Comparison of ENCODE assay signal across 2 cellular contexts in the genomic region with DNA sequence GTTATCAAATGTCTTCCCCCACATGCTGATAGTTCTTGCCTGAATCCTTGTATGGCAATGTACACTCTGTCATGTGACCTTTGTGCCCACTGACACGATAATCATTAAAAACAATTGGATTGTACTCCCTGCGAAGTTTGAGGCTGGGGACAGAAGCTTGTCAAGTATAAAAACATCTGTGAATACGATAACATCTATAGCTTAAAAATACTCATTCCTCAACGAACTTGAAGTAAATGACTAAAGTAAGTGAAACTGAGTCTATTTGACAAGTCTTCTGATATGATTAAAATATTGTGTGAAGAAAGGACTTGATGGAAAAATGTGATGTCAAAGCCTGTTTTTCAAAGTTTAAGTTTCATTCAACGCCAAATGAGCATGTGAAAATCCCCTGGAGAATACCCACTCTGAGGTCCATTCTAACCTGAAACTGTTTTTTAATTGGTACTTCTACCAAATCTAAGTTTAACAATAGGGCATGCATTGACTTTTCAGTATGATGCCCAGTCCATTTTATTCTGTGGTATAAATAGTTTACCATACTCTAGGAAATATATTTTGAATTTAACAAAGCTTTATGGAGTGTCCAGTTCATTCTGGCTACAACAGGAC.
TF ChIP-seq lines count a peak whose summit lies in the region.

No MANE protein-coding gene starts in this region.

TF ChIP-seq in GM12878, 131 proteins besides CTCF, POLR2A, EP300 and RAD21 (continued from another document):
- TF ChIP-seq NFIC (IDR thresholded peaks at IDR 0.05; ENCODE audit: low read depth, low read length): peak; percentile 53; the same call in 1 of the 2 replicates
- TF ChIP-seq BCL11A (IDR thresholded peaks at IDR 0.05; ENCODE audit: low read depth, low read length): peak; percentile 65
- peak; percentile 81; the same call in 1 of the 2 replicates for TF ChIP-seq MTA2 (IDR thresholded peaks at IDR 0.05; ENCODE audit: low read depth)
- TF ChIP-seq SRF (IDR thresholded peaks at IDR 0.05; ENCODE audit: low read depth in 2 of 2, low read length in 2 of 2): 0 out of 4 replicates have a peak, but pooled peaks of 1 of the 2 experiments have one; percentile 60
- TF ChIP-seq, protein P1, sequence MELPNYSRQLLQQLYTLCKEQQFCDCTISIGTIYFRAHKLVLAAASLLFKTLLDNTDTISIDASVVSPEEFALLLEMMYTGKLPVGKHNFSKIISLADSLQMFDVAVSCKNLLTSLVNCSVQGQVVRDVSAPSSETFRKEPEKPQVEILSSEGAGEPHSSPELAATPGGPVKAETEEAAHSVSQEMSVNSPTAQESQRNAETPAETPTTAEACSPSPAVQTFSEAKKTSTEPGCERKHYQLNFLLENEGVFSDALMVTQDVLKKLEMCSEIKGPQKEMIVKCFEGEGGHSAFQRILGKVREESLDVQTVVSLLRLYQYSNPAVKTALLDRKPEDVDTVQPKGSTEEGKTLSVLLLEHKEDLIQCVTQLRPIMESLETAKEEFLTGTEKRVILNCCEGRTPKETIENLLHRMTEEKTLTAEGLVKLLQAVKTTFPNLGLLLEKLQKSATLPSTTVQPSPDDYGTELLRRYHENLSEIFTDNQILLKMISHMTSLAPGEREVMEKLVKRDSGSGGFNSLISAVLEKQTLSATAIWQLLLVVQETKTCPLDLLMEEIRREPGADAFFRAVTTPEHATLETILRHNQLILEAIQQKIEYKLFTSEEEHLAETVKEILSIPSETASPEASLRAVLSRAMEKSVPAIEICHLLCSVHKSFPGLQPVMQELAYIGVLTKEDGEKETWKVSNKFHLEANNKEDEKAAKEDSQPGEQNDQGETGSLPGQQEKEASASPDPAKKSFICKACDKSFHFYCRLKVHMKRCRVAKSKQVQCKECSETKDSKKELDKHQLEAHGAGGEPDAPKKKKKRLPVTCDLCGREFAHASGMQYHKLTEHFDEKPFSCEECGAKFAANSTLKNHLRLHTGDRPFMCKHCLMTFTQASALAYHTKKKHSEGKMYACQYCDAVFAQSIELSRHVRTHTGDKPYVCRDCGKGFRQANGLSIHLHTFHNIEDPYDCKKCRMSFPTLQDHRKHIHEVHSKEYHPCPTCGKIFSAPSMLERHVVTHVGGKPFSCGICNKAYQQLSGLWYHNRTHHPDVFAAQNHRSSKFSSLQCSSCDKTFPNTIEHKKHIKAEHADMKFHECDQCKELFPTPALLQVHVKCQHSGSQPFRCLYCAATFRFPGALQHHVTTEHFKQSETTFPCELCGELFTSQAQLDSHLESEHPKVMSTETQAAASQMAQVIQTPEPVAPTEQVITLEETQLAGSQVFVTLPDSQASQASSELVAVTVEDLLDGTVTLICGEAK (IDR thresholded peaks at IDR 0.05; ENCODE audit: borderline replicate concordance): peak; percentile 60; the same call in 1 of the 2 replicates
- TF ChIP-seq, protein P2, sequence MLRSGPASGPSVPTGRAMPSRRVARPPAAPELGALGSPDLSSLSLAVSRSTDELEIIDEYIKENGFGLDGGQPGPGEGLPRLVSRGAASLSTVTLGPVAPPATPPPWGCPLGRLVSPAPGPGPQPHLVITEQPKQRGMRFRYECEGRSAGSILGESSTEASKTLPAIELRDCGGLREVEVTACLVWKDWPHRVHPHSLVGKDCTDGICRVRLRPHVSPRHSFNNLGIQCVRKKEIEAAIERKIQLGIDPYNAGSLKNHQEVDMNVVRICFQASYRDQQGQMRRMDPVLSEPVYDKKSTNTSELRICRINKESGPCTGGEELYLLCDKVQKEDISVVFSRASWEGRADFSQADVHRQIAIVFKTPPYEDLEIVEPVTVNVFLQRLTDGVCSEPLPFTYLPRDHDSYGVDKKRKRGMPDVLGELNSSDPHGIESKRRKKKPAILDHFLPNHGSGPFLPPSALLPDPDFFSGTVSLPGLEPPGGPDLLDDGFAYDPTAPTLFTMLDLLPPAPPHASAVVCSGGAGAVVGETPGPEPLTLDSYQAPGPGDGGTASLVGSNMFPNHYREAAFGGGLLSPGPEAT (IDR thresholded peaks at IDR 0.05; ENCODE audit: low read depth): peak; percentile 22; the same call in 1 of the 2 replicates
- TF ChIP-seq MEF2B (IDR thresholded peaks at IDR 0.05; ENCODE audit: partially characterized antibody, poor library complexity, severe bottlenecking): peak; percentile 84
- TF ChIP-seq, protein P3, sequence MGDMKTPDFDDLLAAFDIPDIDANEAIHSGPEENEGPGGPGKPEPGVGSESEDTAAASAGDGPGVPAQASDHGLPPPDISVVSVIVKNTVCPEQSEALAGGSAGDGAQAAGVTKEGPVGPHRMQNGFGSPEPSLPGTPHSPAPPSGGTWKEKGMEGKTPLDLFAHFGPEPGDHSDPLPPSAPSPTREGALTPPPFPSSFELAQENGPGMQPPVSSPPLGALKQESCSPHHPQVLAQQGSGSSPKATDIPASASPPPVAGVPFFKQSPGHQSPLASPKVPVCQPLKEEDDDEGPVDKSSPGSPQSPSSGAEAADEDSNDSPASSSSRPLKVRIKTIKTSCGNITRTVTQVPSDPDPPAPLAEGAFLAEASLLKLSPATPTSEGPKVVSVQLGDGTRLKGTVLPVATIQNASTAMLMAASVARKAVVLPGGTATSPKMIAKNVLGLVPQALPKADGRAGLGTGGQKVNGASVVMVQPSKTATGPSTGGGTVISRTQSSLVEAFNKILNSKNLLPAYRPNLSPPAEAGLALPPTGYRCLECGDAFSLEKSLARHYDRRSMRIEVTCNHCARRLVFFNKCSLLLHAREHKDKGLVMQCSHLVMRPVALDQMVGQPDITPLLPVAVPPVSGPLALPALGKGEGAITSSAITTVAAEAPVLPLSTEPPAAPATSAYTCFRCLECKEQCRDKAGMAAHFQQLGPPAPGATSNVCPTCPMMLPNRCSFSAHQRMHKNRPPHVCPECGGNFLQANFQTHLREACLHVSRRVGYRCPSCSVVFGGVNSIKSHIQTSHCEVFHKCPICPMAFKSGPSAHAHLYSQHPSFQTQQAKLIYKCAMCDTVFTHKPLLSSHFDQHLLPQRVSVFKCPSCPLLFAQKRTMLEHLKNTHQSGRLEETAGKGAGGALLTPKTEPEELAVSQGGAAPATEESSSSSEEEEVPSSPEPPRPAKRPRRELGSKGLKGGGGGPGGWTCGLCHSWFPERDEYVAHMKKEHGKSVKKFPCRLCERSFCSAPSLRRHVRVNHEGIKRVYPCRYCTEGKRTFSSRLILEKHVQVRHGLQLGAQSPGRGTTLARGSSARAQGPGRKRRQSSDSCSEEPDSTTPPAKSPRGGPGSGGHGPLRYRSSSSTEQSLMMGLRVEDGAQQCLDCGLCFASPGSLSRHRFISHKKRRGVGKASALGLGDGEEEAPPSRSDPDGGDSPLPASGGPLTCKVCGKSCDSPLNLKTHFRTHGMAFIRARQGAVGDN (IDR thresholded peaks at IDR 0.05): no peak
- no peak for TF ChIP-seq DPF2 (IDR thresholded peaks at IDR 0.05)
- no peak for TF ChIP-seq ESRRA (IDR thresholded peaks at IDR 0.05; ENCODE audit: low read length)
- peak; percentile 65 for TF ChIP-seq JUNB (IDR thresholded peaks at IDR 0.05)

TF ChIP-seq in SK-N-SH, 30 proteins besides CTCF, POLR2A, EP300 and RAD21:
- TF ChIP-seq, protein P4, sequence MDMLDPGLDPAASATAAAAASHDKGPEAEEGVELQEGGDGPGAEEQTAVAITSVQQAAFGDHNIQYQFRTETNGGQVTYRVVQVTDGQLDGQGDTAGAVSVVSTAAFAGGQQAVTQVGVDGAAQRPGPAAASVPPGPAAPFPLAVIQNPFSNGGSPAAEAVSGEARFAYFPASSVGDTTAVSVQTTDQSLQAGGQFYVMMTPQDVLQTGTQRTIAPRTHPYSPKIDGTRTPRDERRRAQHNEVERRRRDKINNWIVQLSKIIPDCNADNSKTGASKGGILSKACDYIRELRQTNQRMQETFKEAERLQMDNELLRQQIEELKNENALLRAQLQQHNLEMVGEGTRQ (IDR thresholded peaks at IDR 0.05; ENCODE audit: borderline replicate concordance, low read depth, low read length): no peak
- no peak for TF ChIP-seq MXI1 (IDR thresholded peaks at IDR 0.05; ENCODE audit: low read depth, low read length)
